In genomic region chr12:112256780-112257179, GRCh38 we compare ENCODE assay signal across 35 cellular contexts.
"Had no signal": no experiment of that assay in that cellular context is flagged by ENCODE, and none has a peak within 500 bp of the region (broad histone marks: within the 10 kb centered on the region; RNA-seq: fewer than 3 reads in every experiment).

No MANE protein-coding gene starts in this region.

- H3K9me3 ChIP-seq: adrenal gland, body of pancreas, gastrocnemius medialis, heart left ventricle had no signal

- ATAC-seq: activated CD4-positive, alpha-beta T cell treated with anti-CD3 and anti-CD28 coated beads for 36 hours; activated CD8-positive, alpha-beta memory T cell treated with anti-CD3 and anti-CD28 coated beads, Interleukin-2, amount 10 ng/mL, durations not matched to agents 7 days and 5 days; activated CD8-positive, alpha-beta T cell treated with anti-CD3 and anti-CD28 coated beads, Interleukin-2, amount 10 ng/mL, durations not matched to agents 7 days and 5 days; activated naive CD8-positive, alpha-beta T cell treated with anti-CD3 and anti-CD28 coated beads, Interleukin-2, amount 50 U/mL, for 24 hours; body of pancreas; esophagus mucosa; gastrocnemius medialis; heart left ventricle; T-helper 17 cell had no signal

- FAIRE-seq: colon had no signal

- H3K27ac Mint-ChIP-seq: activated CD4-positive, alpha-beta memory T cell treated with anti-CD3 and anti-CD28 coated beads for 36 hours; activated CD4-positive, alpha-beta T cell treated with anti-CD3 and anti-CD28 coated beads for 36 hours; activated CD4-positive, alpha-beta T cell treated with anti-CD3 and anti-CD28 coated beads, Interleukin-2, amount 10 ng/mL, durations not matched to agents 24 days and 14 days; activated CD8-positive, alpha-beta memory T cell treated with anti-CD3 and anti-CD28 coated beads, Interleukin-2, amount 10 ng/mL, durations not matched to agents 7 days and 5 days; activated CD8-positive, alpha-beta T cell treated with anti-CD3 and anti-CD28 coated beads, Interleukin-2, amount 10 ng/mL, durations not matched to agents 7 days and 5 days; activated naive CD4-positive, alpha-beta T cell treated with anti-CD3 and anti-CD28 coated beads for 36 hours; activated naive CD4-positive, alpha-beta T cell treated with anti-CD3 and anti-CD28 coated beads, Interleukin-2, amount 50 U/mL, for 24 hours; activated naive CD8-positive, alpha-beta T cell treated with anti-CD3 and anti-CD28 coated beads for 36 hours; activated naive CD8-positive, alpha-beta T cell treated with anti-CD3 and anti-CD28 coated beads, Interleukin-2, amount 50 U/mL, for 24 hours; activated T-helper 1 cell treated with anti-CD3 and anti-CD28 coated beads, Interleukin-12 subunit alpha, Interleukin-12 subunit beta, Interleukin-2, Interleukin-4 antibody, amounts not matched to agents 30 ng/mL and 10 ng/mL and 1 ng/mL, durations not matched to agents 14 hours and 24 hours and 36 hours; activated T-helper 2 cell treated with anti-CD3 and anti-CD28 coated beads, Interferon-gamma antibody, Interleukin-2, Interleukin-4, amounts not matched to agents 10 μg/mL and 5 μg/mL and 100 μg/mL, durations not matched to agents 14 hours and 24 hours and 36 hours; T-helper 17 cell; T-helper 2 cell treated with Interferon-gamma antibody and Interleukin-4, amounts not matched to agents 5 μg/mL and 100 μg/mL, for 36 hours had no signal

- H3K27me3 Mint-ChIP-seq: activated CD4-positive, alpha-beta memory T cell treated with anti-CD3 and anti-CD28 coated beads for 36 hours; activated CD4-positive, alpha-beta T cell treated with anti-CD3 and anti-CD28 coated beads for 36 hours; activated CD4-positive, alpha-beta T cell treated with anti-CD3 and anti-CD28 coated beads, Interleukin-2, amount 10 ng/mL, durations not matched to agents 24 days and 14 days; activated CD8-positive, alpha-beta memory T cell treated with anti-CD3 and anti-CD28 coated beads, Interleukin-2, amount 10 ng/mL, durations not matched to agents 7 days and 5 days; activated naive CD4-positive, alpha-beta T cell treated with anti-CD3 and anti-CD28 coated beads, Interleukin-2, amount 50 U/mL, for 24 hours; activated naive CD8-positive, alpha-beta T cell treated with anti-CD3 and anti-CD28 coated beads for 36 hours; activated naive CD8-positive, alpha-beta T cell treated with anti-CD3 and anti-CD28 coated beads, Interleukin-2, amount 50 U/mL, for 24 hours; T-helper 17 cell had no signal

- H3K4me3 ChIP-seq: adrenal gland, body of pancreas, gastrocnemius medialis, heart left ventricle had no signal

- DNase-seq: activated CD4-positive, alpha-beta memory T cell treated with anti-CD3 and anti-CD28 coated beads for 36 hours; activated CD4-positive, alpha-beta T cell treated with anti-CD3 and anti-CD28 coated beads for 36 hours; activated CD4-positive, alpha-beta T cell treated with anti-CD3 and anti-CD28 coated beads, Interleukin-2, amount 10 ng/mL, durations not matched to agents 24 days and 14 days; activated CD4-positive, CD25-positive, alpha-beta regulatory T cell; activated CD4-positive, CD25-positive, alpha-beta regulatory T cell treated with anti-CD3 and anti-CD28 coated beads, Interleukin-2, amount 50 U/mL, for 72 hours; activated CD8-positive, alpha-beta memory T cell treated with anti-CD3 and anti-CD28 coated beads, Interleukin-2, amount 10 ng/mL, durations not matched to agents 7 days and 5 days; activated CD8-positive, alpha-beta memory T cell treated with anti-CD3 and anti-CD28 coated beads, Interleukin-2, amount 50 U/mL, for 4 hours; activated CD8-positive, alpha-beta T cell treated with anti-CD3 and anti-CD28 coated beads, Interleukin-2, amount 10 ng/mL, durations not matched to agents 7 days and 5 days; activated effector memory CD4-positive, alpha-beta T cell treated with anti-CD3 and anti-CD28 coated beads, Interleukin-2, amount 50 U/mL, for 16 hours; activated naive CD4-positive, alpha-beta T cell treated with anti-CD3 and anti-CD28 coated beads for 36 hours; activated naive CD8-positive, alpha-beta T cell treated with anti-CD3 and anti-CD28 coated beads for 36 hours; activated naive CD8-positive, alpha-beta T cell treated with anti-CD3 and anti-CD28 coated beads, Interleukin-2, amount 50 U/mL, for 24 hours; activated T-cell treated with anti-CD3 and anti-CD28 coated beads, Interleukin-2, amount 50 U/mL, for 1 hour; activated T-cell treated with anti-CD3 and anti-CD28 coated beads, Interleukin-2, amount 50 U/mL, for 48 hours; adrenal gland; amygdala; aorta; body of pancreas; caudate nucleus; cortex of kidney; dermis blood vessel endothelial cell; effector CD4-positive, alpha-beta T cell; foreskin fibroblast; gastrocnemius medialis; glutamatergic neuron; heart left ventricle; T-helper 17 cell; T1000; WERI-Rb-1 had no signal

- H3K27ac ChIP-seq: adrenal gland, body of pancreas, gastrocnemius medialis, heart left ventricle, WERI-Rb-1 had no signal

- H3K9me3 Mint-ChIP-seq: activated CD4-positive, alpha-beta memory T cell treated with anti-CD3 and anti-CD28 coated beads for 36 hours; activated CD4-positive, alpha-beta T cell treated with anti-CD3 and anti-CD28 coated beads, Interleukin-2, amount 10 ng/mL, durations not matched to agents 24 days and 14 days; activated naive CD4-positive, alpha-beta T cell treated with anti-CD3 and anti-CD28 coated beads for 36 hours; activated naive CD4-positive, alpha-beta T cell treated with anti-CD3 and anti-CD28 coated beads, Interleukin-2, amount 50 U/mL, for 24 hours; activated naive CD8-positive, alpha-beta T cell treated with anti-CD3 and anti-CD28 coated beads for 36 hours; activated naive CD8-positive, alpha-beta T cell treated with anti-CD3 and anti-CD28 coated beads, Interleukin-2, amount 50 U/mL, for 24 hours; activated T-helper 1 cell treated with anti-CD3 and anti-CD28 coated beads, Interleukin-12 subunit alpha, Interleukin-12 subunit beta, Interleukin-2, Interleukin-4 antibody, amounts not matched to agents 30 ng/mL and 10 ng/mL and 1 ng/mL, durations not matched to agents 14 hours and 24 hours and 36 hours; activated T-helper 2 cell treated with anti-CD3 and anti-CD28 coated beads, Interferon-gamma antibody, Interleukin-2, Interleukin-4, amounts not matched to agents 10 μg/mL and 5 μg/mL and 100 μg/mL, durations not matched to agents 14 hours and 24 hours and 36 hours; T-helper 2 cell treated with Interferon-gamma antibody and Interleukin-4, amounts not matched to agents 5 μg/mL and 100 μg/mL, for 36 hours had no signal

- H3K4me1 Mint-ChIP-seq: activated CD4-positive, alpha-beta T cell treated with anti-CD3 and anti-CD28 coated beads for 36 hours; activated CD4-positive, alpha-beta T cell treated with anti-CD3 and anti-CD28 coated beads, Interleukin-2, amount 10 ng/mL, durations not matched to agents 24 days and 14 days; activated CD8-positive, alpha-beta memory T cell treated with anti-CD3 and anti-CD28 coated beads, Interleukin-2, amount 10 ng/mL, durations not matched to agents 7 days and 5 days; activated naive CD4-positive, alpha-beta T cell treated with anti-CD3 and anti-CD28 coated beads, Interleukin-2, amount 50 U/mL, for 24 hours; activated naive CD8-positive, alpha-beta T cell treated with anti-CD3 and anti-CD28 coated beads for 36 hours; activated naive CD8-positive, alpha-beta T cell treated with anti-CD3 and anti-CD28 coated beads, Interleukin-2, amount 50 U/mL, for 24 hours had no signal

- H3K4me1 ChIP-seq: adrenal gland, gastrocnemius medialis, heart left ventricle had no signal

- H3K27me3 ChIP-seq: adrenal gland, body of pancreas, gastrocnemius medialis, heart left ventricle had no signal

- H3K4me3 Mint-ChIP-seq: activated CD4-positive, alpha-beta memory T cell treated with anti-CD3 and anti-CD28 coated beads for 36 hours; activated CD4-positive, alpha-beta T cell treated with anti-CD3 and anti-CD28 coated beads for 36 hours; activated CD4-positive, alpha-beta T cell treated with anti-CD3 and anti-CD28 coated beads, Interleukin-2, amount 10 ng/mL, durations not matched to agents 24 days and 14 days; activated CD8-positive, alpha-beta memory T cell treated with anti-CD3 and anti-CD28 coated beads, Interleukin-2, amount 10 ng/mL, durations not matched to agents 7 days and 5 days; activated CD8-positive, alpha-beta T cell treated with anti-CD3 and anti-CD28 coated beads, Interleukin-2, amount 10 ng/mL, durations not matched to agents 7 days and 5 days; activated naive CD4-positive, alpha-beta T cell treated with anti-CD3 and anti-CD28 coated beads for 36 hours; activated naive CD4-positive, alpha-beta T cell treated with anti-CD3 and anti-CD28 coated beads, Interleukin-2, amount 50 U/mL, for 24 hours; activated naive CD8-positive, alpha-beta T cell treated with anti-CD3 and anti-CD28 coated beads for 36 hours; activated naive CD8-positive, alpha-beta T cell treated with anti-CD3 and anti-CD28 coated beads, Interleukin-2, amount 50 U/mL, for 24 hours; activated T-helper 1 cell treated with anti-CD3 and anti-CD28 coated beads, Interleukin-12 subunit alpha, Interleukin-12 subunit beta, Interleukin-2, Interleukin-4 antibody, amounts not matched to agents 30 ng/mL and 10 ng/mL and 1 ng/mL, durations not matched to agents 14 hours and 24 hours and 36 hours; T-helper 17 cell; T-helper 2 cell treated with Interferon-gamma antibody and Interleukin-4, amounts not matched to agents 5 μg/mL and 100 μg/mL, for 36 hours had no signal
